11 cellular contexts compared by ENCODE assay signal in genomic region chr10:17226891-17227303, GRCh38. TPM values are rescaled to one million over a fixed set of nuclear protein-coding genes. Genes with fewer than 3 reads are reported as not detected.
DNase-seq lines count a peak whose midpoint lies in the region; ATAC-seq and TF ChIP-seq lines count a peak whose summit lies in the region.
"Had no signal": no experiment of that assay in that cellular context is flagged by ENCODE, and none has a peak within 500 bp of the region (broad histone marks: within the 10 kb centered on the region; RNA-seq: fewer than 3 reads in every experiment).

No MANE protein-coding gene starts in this region.

- no peaks in the 10 kb centered on the region for H3K9me3 Mint-ChIP-seq in nephron

- no peak for DNase-seq in AG04450 (ENCODE audit: low read depth, low spot score)
- peak; percentile 60 for DNase-seq in M059J (ENCODE audit: low read depth)
- DNase-seq in coronary artery (ENCODE audit: low spot score): no peak
- no peak for DNase-seq in amniotic stem cell (lab: John Stamatoyannopoulos, UW)
- no peak for DNase-seq in amygdala (lab: John Stamatoyannopoulos, UW)
- DNase-seq: midbrain, NCI-H524 treated with DMSO at 0.1 percent for 48 hours, substantia nigra had no signal

- no peak for ATAC-seq in HG03045 (IDR thresholded peaks at IDR 0.05; ENCODE audit: unreplicated experiment)
- no peak for ATAC-seq in HG03095 (IDR thresholded peaks at IDR 0.05; ENCODE audit: unreplicated experiment)

- no peak overlapping the region for H3K27ac ChIP-seq in AG04450 (ENCODE audit: low read depth, low read length)
- H3K27ac ChIP-seq in coronary artery: peak overlapping the region; percentile 99 to 100

- H3K27ac Mint-ChIP-seq in nephron: peak overlapping the region; percentile 93 to 97 (median 95)

- TF ChIP-seq CTCF in AG04450 (IDR thresholded peaks at IDR 0.05; ENCODE audit: low read depth, low read length): no peak
- no peak for TF ChIP-seq CTCF in coronary artery (IDR thresholded peaks at IDR 0.05)
- no peak for TF ChIP-seq CTCF in nephron (IDR thresholded peaks at IDR 0.05; ENCODE audit: unreplicated experiment in 3 of 3)

- peaks cover 33% of the 10 kb centered on the region for H3K4me1 Mint-ChIP-seq in nephron

- peak overlapping the region; percentile 10; the same call in 1 of the 2 replicates for H3K4me3 ChIP-seq in AG04450 (ENCODE audit: low read depth, low read length)
- peak overlapping the region; percentile 100 for H3K4me3 ChIP-seq in coronary artery

- peaks cover 16% of the 10 kb centered on the region for H3K36me3 Mint-ChIP-seq in nephron (ENCODE audit: low read depth)

- peaks cover 3% of the 10 kb centered on the region; the same call in 1 of the 2 replicates for H3K9me3 ChIP-seq in AG04450 (ENCODE audit: control insufficient read depth, insufficient read depth, low read length)

- H3K27me3 Mint-ChIP-seq in nephron (ENCODE audit: low read depth): no peaks in the 10 kb centered on the region

- H3K4me3 Mint-ChIP-seq in nephron: peak overlapping the region; percentile 91 to 99 (median 93)

- no peaks in the 10 kb centered on the region for H3K27me3 ChIP-seq in AG04450 (ENCODE audit: control insufficient read depth, insufficient read depth, low read length)

- POLR2A ChIA-PET in AG04450 (lab: Yijun Ruan, JAX): interaction anchor here (2.0 kb wide), 1 partner anchor 26 kb away, joined by 5 read pairs; the partner anchor contains the start of gene TRDMT1

- CTCF ChIA-PET in AG04450 (lab: Charles Lee): interaction anchor here (1.0 to 3.2 kb wide), 3 partner anchors 11 to 28 kb away, joined by 3 to 9 read pairs (median 6); no protein-coding TSS in a partner anchor

RNA-seq across cellular contexts. Expression of gene VIM, which starts 1.1 kb away (rescaled TPM):
- polyA plus RNA-seq in AG04450 (2011; rRNA removed): 4,126 and 4,378 TPM in 2 replicates
- 4,154 and 5,002 TPM in 2 replicates for polyA minus RNA-seq in AG04450 (2011; rRNA and poly(A)+ RNA removed)
- total RNA-seq in M059J (2014; rRNA removed; shearing (Covaris generic)): 2,499 and 3,150 TPM in 2 replicates

RNA-seq across cellular contexts. Expression of gene TRDMT1, which starts 25.4 kb away (rescaled TPM):
- polyA plus RNA-seq in AG04450 (2011; rRNA removed): 5.2 and 7.1 TPM in 2 replicates
- 4.3 and 5.5 TPM in 2 replicates for polyA minus RNA-seq in AG04450 (2011; rRNA and poly(A)+ RNA removed)
- total RNA-seq in M059J (2014; rRNA removed; shearing (Covaris generic)): 2.6 and 3.3 TPM in 2 replicates
